18 cellular contexts compared by ENCODE assay signal in genomic region chr7:3188946-3189345, GRCh38.
"Had no signal": no experiment of that assay in that cellular context is flagged by ENCODE, and none has a peak within 500 bp of the region (broad histone marks: within the 10 kb centered on the region; RNA-seq: fewer than 3 reads in every experiment).

No MANE protein-coding gene starts in this region.

- H3K36me3 ChIP-seq: esophagus muscularis mucosa, sigmoid colon, stomach had no signal

- H3K4me1 ChIP-seq: esophagus muscularis mucosa, stomach, testis had no signal

- H3K27ac ChIP-seq: body of pancreas, coronary artery, esophagus muscularis mucosa, sigmoid colon, stomach, testis had no signal

- H3K4me3 ChIP-seq: body of pancreas, coronary artery, esophagus muscularis mucosa, sigmoid colon, stomach, testis had no signal

- H3K27me3 Mint-ChIP-seq: activated CD4-positive, alpha-beta T cell treated with anti-CD3 and anti-CD28 coated beads, Interleukin-2, amount 10 ng/mL, durations not matched to agents 24 days and 14 days; activated naive CD8-positive, alpha-beta T cell had no signal

- H3K27ac Mint-ChIP-seq: activated CD4-positive, alpha-beta T cell treated with anti-CD3 and anti-CD28 coated beads, Interleukin-2, amount 10 ng/mL, durations not matched to agents 24 days and 14 days; activated CD8-positive, alpha-beta T cell treated with anti-CD3 and anti-CD28 coated beads, Interleukin-2, amount 10 ng/mL, durations not matched to agents 7 days and 5 days; activated naive CD8-positive, alpha-beta T cell had no signal

- H3K4me1 Mint-ChIP-seq: activated CD4-positive, alpha-beta T cell treated with anti-CD3 and anti-CD28 coated beads, Interleukin-2, amount 10 ng/mL, durations not matched to agents 24 days and 14 days had no signal

- H3K9me3 ChIP-seq: body of pancreas, esophagus muscularis mucosa, sigmoid colon, testis had no signal

- DNase-seq: activated CD4-positive, alpha-beta T cell treated with anti-CD3 and anti-CD28 coated beads, Interleukin-2, amount 10 ng/mL, durations not matched to agents 24 days and 14 days; activated CD4-positive, CD25-positive, alpha-beta regulatory T cell; activated CD8-positive, alpha-beta memory T cell treated with anti-CD3 and anti-CD28 coated beads, Interleukin-2, amount 50 U/mL, for 4 hours; activated CD8-positive, alpha-beta T cell treated with anti-CD3 and anti-CD28 coated beads, Interleukin-2, amount 10 ng/mL, durations not matched to agents 7 days and 5 days; activated effector memory CD4-positive, alpha-beta T cell treated with anti-CD3 and anti-CD28 coated beads, Interleukin-2, amount 50 U/mL, for 16 hours; activated T-cell treated with anti-CD3 and anti-CD28 coated beads, Interleukin-2, amount 50 U/mL, for 48 hours; amniotic stem cell; body of pancreas; central memory CD4-positive, alpha-beta T cell; kidney glomerular epithelial cell; sigmoid colon; stimulated activated CD4-positive, alpha-beta T cell treated with anti-CD3 and anti-CD28 coated beads, Interleukin-2, amount 100 ng/mL, for 24 hours; stomach; testis had no signal

- ATAC-seq: activated CD8-positive, alpha-beta T cell treated with anti-CD3 and anti-CD28 coated beads, Interleukin-2, amount 10 ng/mL, durations not matched to agents 7 days and 5 days; body of pancreas had no signal

- H3K36me3 Mint-ChIP-seq: activated naive CD8-positive, alpha-beta T cell had no signal

- H3K9me3 Mint-ChIP-seq: activated CD4-positive, alpha-beta T cell treated with anti-CD3 and anti-CD28 coated beads, Interleukin-2, amount 10 ng/mL, durations not matched to agents 24 days and 14 days had no signal

- H3K4me3 Mint-ChIP-seq: activated CD4-positive, alpha-beta T cell treated with anti-CD3 and anti-CD28 coated beads, Interleukin-2, amount 10 ng/mL, durations not matched to agents 24 days and 14 days; activated CD8-positive, alpha-beta T cell treated with anti-CD3 and anti-CD28 coated beads, Interleukin-2, amount 10 ng/mL, durations not matched to agents 7 days and 5 days; activated naive CD8-positive, alpha-beta T cell; nephron had no signal

- H3K27me3 ChIP-seq: body of pancreas, stomach, testis had no signal
